ENCODE assay signal across 16 cellular contexts in genomic region chr5:475704-476101, GRCh38. TPM values are rescaled to one million over a fixed set of nuclear protein-coding genes. Genes with fewer than 3 reads are reported as not detected.
DNase-seq lines count a peak whose midpoint lies in the region; ATAC-seq and TF ChIP-seq lines count a peak whose summit lies in the region.
"Had no signal": no experiment of that assay in that cellular context is flagged by ENCODE, and none has a peak within 500 bp of the region (broad histone marks: within the 10 kb centered on the region; RNA-seq: fewer than 3 reads in every experiment).

No MANE protein-coding gene starts in this region.

- H3K4me3 ChIP-seq in ACC112 (ENCODE audit: low read depth, low read length) (peak overlapping the region; percentile 79; the same call in 1 of the 2 replicates), GM23338 (no peak overlapping the region; the same call in 1 of the 2 replicates), endodermal cell (ENCODE audit: low read length) (no peak overlapping the region)
- H3K4me3 ChIP-seq: left lung had no signal

- no peak overlapping the region; the same call in 1 of the 2 replicates for H3K4me2 ChIP-seq in GM23338

- peaks cover 8% of the 10 kb centered on the region; the same call in 2 of the 3 replicates for H3K4me1 Mint-ChIP-seq in GM23338
- peaks cover 10% of the 10 kb centered on the region for H3K4me1 Mint-ChIP-seq in activated naive CD8-positive, alpha-beta T cell treated with anti-CD3 and anti-CD28 coated beads, Interleukin-2, amount 10 ng/mL, durations not matched to agents 7 days and 5 days
- peaks cover 6 to 16% of the 10 kb centered on the region in 2 donors for H3K4me1 Mint-ChIP-seq in natural killer cell treated with Interleukin-12 subunit alpha and Interleukin-12 subunit beta and Interleukin-15 and Interleukin-18, amount 100 ng/mL, for 72 hours (ENCODE audit: low read depth in 2 of 2)
- H3K4me1 Mint-ChIP-seq in endodermal cell: peaks cover 6% of the 10 kb centered on the region

- no peak overlapping the region for H3K27ac ChIP-seq in ACC112 (ENCODE audit: low read depth, low read length)
- no peak overlapping the region for H3K27ac ChIP-seq in GM23338 (ENCODE audit: low read depth)
- H3K27ac ChIP-seq in endodermal cell (ENCODE audit: low read depth, low read length): no peak overlapping the region
- H3K27ac ChIP-seq: left lung had no signal

- H3K9me3 ChIP-seq in endodermal cell (ENCODE audit: control insufficient read depth, low read length): no peaks in the 10 kb centered on the region
- H3K9me3 ChIP-seq: BE2C, left lung had no signal

- POLR2A ChIA-PET in activated naive CD8-positive, alpha-beta T cell treated with anti-CD3 and anti-CD28 coated beads, Interleukin-2, amount 10 ng/mL, durations not matched to agents 7 days and 5 days (lab: Charles Lee): no interaction called here

- no peaks in the 10 kb centered on the region for H3F3A ChIP-seq in GM23338 (replicated peaks; ENCODE audit: low read depth)

- H4K20me1 ChIP-seq in GM23338 (replicated peaks; ENCODE audit: insufficient read depth): peaks cover 4% of the 10 kb centered on the region; the same call in 1 of the 2 replicates

- H3K9me2 ChIP-seq in GM23338 (ENCODE audit: insufficient read depth): no peaks in the 10 kb centered on the region

- H3K9me3 Mint-ChIP-seq in GM23338 (no peaks in the 10 kb centered on the region), endodermal cell (no peaks in the 10 kb centered on the region)
- H3K9me3 Mint-ChIP-seq in activated naive CD8-positive, alpha-beta T cell treated with anti-CD3 and anti-CD28 coated beads, Interleukin-2, amount 10 ng/mL, durations not matched to agents 7 days and 5 days: no peaks in the 10 kb centered on the region
- H3K9me3 Mint-ChIP-seq in natural killer cell treated with Interleukin-12 subunit alpha and Interleukin-12 subunit beta and Interleukin-15 and Interleukin-18, amount 100 ng/mL, for 72 hours: no peaks in the 10 kb centered on the region

- H3K36me3 Mint-ChIP-seq in GM23338 (ENCODE audit: low read depth) (no peaks in the 10 kb centered on the region), endodermal cell (ENCODE audit: low read depth) (no peaks in the 10 kb centered on the region)
- H3K36me3 Mint-ChIP-seq in activated naive CD8-positive, alpha-beta T cell treated with anti-CD3 and anti-CD28 coated beads, Interleukin-2, amount 10 ng/mL, durations not matched to agents 7 days and 5 days: peaks cover 2% of the 10 kb centered on the region
- no peaks in the 10 kb centered on the region for H3K36me3 Mint-ChIP-seq in natural killer cell treated with Interleukin-12 subunit alpha and Interleukin-12 subunit beta and Interleukin-15 and Interleukin-18, amount 100 ng/mL, for 72 hours

- WGBS in endodermal cell (ENCODE audit: insufficient coverage in 1 of 2, insufficient read length in 1 of 2), 2 experiments: 66 to 86% methylated on average over 6 to 8 of the region's 8 CpGs

- H3K79me2 ChIP-seq in ACC112 (ENCODE audit: control insufficient read depth, insufficient read depth, low read length, unreplicated experiment) (peaks cover 20% of the 10 kb centered on the region), GM23338 (replicated peaks; ENCODE audit: insufficient read depth) (no peaks in the 10 kb centered on the region)

- H3K9ac ChIP-seq in endodermal cell (ENCODE audit: extremely low read depth, low read length, poor library complexity, severe bottlenecking): no peak overlapping the region

- H3K27ac Mint-ChIP-seq in GM23338: no peak overlapping the region
- H3K27ac Mint-ChIP-seq in activated naive CD8-positive, alpha-beta T cell treated with anti-CD3 and anti-CD28 coated beads, Interleukin-2, amount 10 ng/mL, durations not matched to agents 7 days and 5 days: no peak overlapping the region
- H3K27ac Mint-ChIP-seq in natural killer cell treated with Interleukin-12 subunit alpha and Interleukin-12 subunit beta and Interleukin-15 and Interleukin-18, amount 100 ng/mL, for 72 hours: no peak overlapping the region
- H3K27ac Mint-ChIP-seq in endodermal cell: no peak overlapping the region

- no peak overlapping the region for H2AFZ ChIP-seq in ACC112 (ENCODE audit: low read length, unreplicated experiment)
- no peak overlapping the region for H2AFZ ChIP-seq in GM23338

- H3K27me3 Mint-ChIP-seq in GM23338 (ENCODE audit: insufficient read depth, low read depth, poor library complexity) (peaks cover 35% of the 10 kb centered on the region), endodermal cell (ENCODE audit: insufficient read depth) (peaks cover 23% of the 10 kb centered on the region)
- H3K27me3 Mint-ChIP-seq in activated naive CD8-positive, alpha-beta T cell treated with anti-CD3 and anti-CD28 coated beads, Interleukin-2, amount 10 ng/mL, durations not matched to agents 7 days and 5 days: peaks cover 6% of the 10 kb centered on the region
- peaks cover 0 to 16% of the 10 kb centered on the region in 2 donors for H3K27me3 Mint-ChIP-seq in natural killer cell treated with Interleukin-12 subunit alpha and Interleukin-12 subunit beta and Interleukin-15 and Interleukin-18, amount 100 ng/mL, for 72 hours

- H3K36me3 ChIP-seq in ACC112 (ENCODE audit: insufficient read depth, low read length): no peaks in the 10 kb centered on the region
- H3K36me3 ChIP-seq in GM23338 (ENCODE audit: insufficient read depth): no peaks in the 10 kb centered on the region
- no peaks in the 10 kb centered on the region for H3K36me3 ChIP-seq in endodermal cell (ENCODE audit: control insufficient read depth, insufficient read depth, low read length)
- H3K36me3 ChIP-seq: left lung had no signal

- TF ChIP-seq CTCF in GM23338 (conservative IDR thresholded peaks at IDR 0.05; ENCODE audit: low read depth in 2 of 2): no peak
- no peak for TF ChIP-seq CTCF in endodermal cell (conservative IDR thresholded peaks at IDR 0.05)

- DNase-seq in GM23338 (ENCODE audit: low spot score): no peak
- no peak for DNase-seq in activated naive CD8-positive, alpha-beta T cell treated with anti-CD3 and anti-CD28 coated beads, Interleukin-2, amount 10 ng/mL, durations not matched to agents 7 days and 5 days
- peak; percentile 56 for DNase-seq in natural killer cell treated with Interleukin-12 subunit alpha and Interleukin-12 subunit beta and Interleukin-15 and Interleukin-18, amount 100 ng/mL, for 72 hours (ENCODE audit: low spot score)
- DNase-seq in NCI-H510A treated with DMSO at 0.1 percent for 48 hours (lab: John Stamatoyannopoulos, UW): no peak
- no peak for DNase-seq in RPMI8226
- no peak for DNase-seq in endodermal cell
- no peak for DNase-seq in NCI-H526 treated with DMSO at 0.1 percent for 48 hours (lab: John Stamatoyannopoulos, UW)
- DNase-seq: activated CD4-positive, CD25-positive, alpha-beta regulatory T cell treated with anti-CD3 and anti-CD28 coated beads, Interleukin-2, amount 50 U/mL, for 72 hours; activated gamma-delta T cell; BE2C; central memory CD4-positive, alpha-beta T cell; head of caudate nucleus; stimulated activated CD4-positive, alpha-beta T cell treated with anti-CD3 and anti-CD28 coated beads, Interleukin-15, amount 100 ng/mL, for 24 hours; stimulated activated CD8-positive, alpha-beta memory T cell treated with anti-CD3 and anti-CD28 coated beads, Interleukin-4, amount 100 ng/mL, for 48 hours had no signal

- H3K4me3 Mint-ChIP-seq in GM23338 (peak overlapping the region; percentile 38; the same call in 1 of the 3 replicates), endodermal cell (no peak overlapping the region)
- H3K4me3 Mint-ChIP-seq in activated naive CD8-positive, alpha-beta T cell treated with anti-CD3 and anti-CD28 coated beads, Interleukin-2, amount 10 ng/mL, durations not matched to agents 7 days and 5 days: peak overlapping the region; percentile 51
- no peak overlapping the region for H3K4me3 Mint-ChIP-seq in natural killer cell treated with Interleukin-12 subunit alpha and Interleukin-12 subunit beta and Interleukin-15 and Interleukin-18, amount 100 ng/mL, for 72 hours

- H3K27me3 ChIP-seq in ACC112 (ENCODE audit: insufficient read depth, low read length) (peaks cover 11% of the 10 kb centered on the region; the same call in 1 of the 2 replicates), GM23338 (ENCODE audit: insufficient read depth) (peaks cover 34% of the 10 kb centered on the region), endodermal cell (ENCODE audit: control insufficient read depth, insufficient read depth, low read length, poor library complexity, severe bottlenecking) (peaks cover 18% of the 10 kb centered on the region)

- no peak for ATAC-seq in GM23338
- no peak for ATAC-seq in activated naive CD8-positive, alpha-beta T cell treated with anti-CD3 and anti-CD28 coated beads, Interleukin-2, amount 10 ng/mL, durations not matched to agents 7 days and 5 days (ENCODE audit: low read depth)
- ATAC-seq in natural killer cell treated with Interleukin-12 subunit alpha and Interleukin-12 subunit beta and Interleukin-15 and Interleukin-18, amount 100 ng/mL, for 72 hours: no peak
- ATAC-seq: left lung had no signal

- H3K4me1 ChIP-seq in ACC112 (ENCODE audit: control insufficient read depth, insufficient read depth, low read length, unreplicated experiment): peaks cover 8% of the 10 kb centered on the region
- H3K4me1 ChIP-seq in GM23338 (ENCODE audit: insufficient read depth): no peaks in the 10 kb centered on the region
- H3K4me1 ChIP-seq in endodermal cell (ENCODE audit: control insufficient read depth, insufficient read depth, low read length): peaks cover 6% of the 10 kb centered on the region
- H3K4me1 ChIP-seq: BE2C had no signal

TF ChIP-seq in GM23338, 12 proteins besides CTCF, POLR2A, EP300 and RAD21:
- TF ChIP-seq NANOG (IDR thresholded peaks at IDR 0.05; ENCODE audit: borderline replicate concordance) (no peak), CREB1 (CRISPR knock-in tag; IDR thresholded peaks at IDR 0.05; ENCODE audit: low read depth) (no peak), JUNB (IDR thresholded peaks at IDR 0.05; ENCODE audit: unreplicated experiment) (no peak)

RNA-seq across cellular contexts. Expression of gene EXOC3, which starts 32.7 kb away (rescaled TPM):
- total RNA-seq in GM23338 (2014; rRNA removed; shearing (Covaris generic)): 24.2 and 31.6 TPM in 2 replicates
- 13.4 and 13.8 TPM in 2 replicates for polyA plus RNA-seq in GM23338 (2016; fragmentation: Nextera tagmentation; extraction: Ambion mirVana)
- 10 to 100 TPM; 72.4 to 77.5 TPM for total RNA-seq in activated naive CD8-positive, alpha-beta T cell treated with anti-CD3 and anti-CD28 coated beads, Interleukin-2, amount 10 ng/mL, durations not matched to agents 7 days and 5 days
- 10 to 100 TPM; 60.2 to 89.8 TPM for total RNA-seq in natural killer cell treated with Interleukin-12 subunit alpha and Interleukin-12 subunit beta and Interleukin-15 and Interleukin-18, amount 100 ng/mL, for 72 hours
- total RNA-seq in endodermal cell: 10 to 100 TPM; 38.6 to 53.7 TPM
- 41.4 TPM for polyA plus RNA-seq in endodermal cell (2013, experiment 1 of 2)
- 38.3 TPM for polyA plus RNA-seq in endodermal cell (2013, experiment 2 of 2)

RNA-seq across cellular contexts. Expression of gene SLC9A3, which starts 48.5 kb away (rescaled TPM):
- total RNA-seq in GM23338 (2014; rRNA removed; shearing (Covaris generic)): 2.2 and 3.1 TPM in 2 replicates
- 0.39 and 0.75 TPM in 2 replicates for polyA plus RNA-seq in GM23338 (2016; fragmentation: Nextera tagmentation; extraction: Ambion mirVana)
- total RNA-seq in activated naive CD8-positive, alpha-beta T cell treated with anti-CD3 and anti-CD28 coated beads, Interleukin-2, amount 10 ng/mL, durations not matched to agents 7 days and 5 days: 1 to 10 TPM; 2.0 to 2.3 TPM
- 1 to 10 TPM in 1 of 2 donors, under 1 TPM in 1; 0.21 to 1.1 TPM for total RNA-seq in natural killer cell treated with Interleukin-12 subunit alpha and Interleukin-12 subunit beta and Interleukin-15 and Interleukin-18, amount 100 ng/mL, for 72 hours
- 1 to 10 TPM; 1.3 to 1.5 TPM for total RNA-seq in endodermal cell
- 1.5 TPM for polyA plus RNA-seq in endodermal cell (2013, experiment 1 of 2)
- polyA plus RNA-seq in endodermal cell (2013, experiment 2 of 2): 1.4 TPM

Comparison
In these comparisons a context has a peak if more than half of its experiments do, and no peak if none do; other contexts are left out.
1. H3K4me3 Mint-ChIP-seq: peak in GM23338 (single experiment) and activated naive CD8-positive, alpha-beta T cell treated with anti-CD3 and anti-CD28 coated beads, Interleukin-2, amount 10 ng/mL, durations not matched to agents 7 days and 5 days (single experiment); none in natural killer cell treated with Interleukin-12 subunit alpha and Interleukin-12 subunit beta and Interleukin-15 and Interleukin-18, amount 100 ng/mL, for 72 hours (single experiment) and endodermal cell (single experiment).